7 cellular contexts compared by ENCODE assay signal in genomic region chr15:41285285-41285684, GRCh38. TPM values are rescaled to one million over a fixed set of nuclear protein-coding genes. Genes with fewer than 3 reads are reported as not detected.
A peak's percentile ranks its signal among the peaks of the same experiment; 100 is the strongest.
DNase-seq lines count a peak whose midpoint lies in the region; ATAC-seq and TF ChIP-seq lines count a peak whose summit lies in the region.

No MANE protein-coding gene starts in this region.

- no peaks in the 10 kb centered on the region; the same call in 1 of the 2 replicates for H3K4me1 ChIP-seq in iPS DF 6.9 (ENCODE audit: control insufficient read depth, insufficient read depth, low read length)

- peaks cover 6% of the 10 kb centered on the region; the same call in 1 of the 2 replicates for H3K9me3 Mint-ChIP-seq in HFFc6
- no peaks in the 10 kb centered on the region for H3K9me3 Mint-ChIP-seq in activated CD4-positive, alpha-beta memory T cell treated with anti-CD3 and anti-CD28 coated beads, Interleukin-2, amount 10 ng/mL, durations not matched to agents 7 days and 5 days
- H3K9me3 Mint-ChIP-seq in stimulated activated effector memory CD8-positive, alpha-beta T cell treated with anti-CD3 and anti-CD28 coated beads, Interleukin-12 subunit alpha, Interleukin-12 subunit beta, amount 100 ng/mL, for 72 hours, result no peaks in the 10 kb centered on the region

- intact Hi-C loops in sciatic nerve (cut with DNase I), result no loop called here

- POLR2A ChIA-PET in activated CD4-positive, alpha-beta memory T cell treated with anti-CD3 and anti-CD28 coated beads, Interleukin-2, amount 10 ng/mL, durations not matched to agents 7 days and 5 days (lab: Charles Lee), result interaction anchor here (0.9 to 4.7 kb wide), 7 partner anchors 16 to 379 kb away, joined by 3 to 56 read pairs (median 4); partner anchors contain the start of genes CHP1, EXD1, NDUFAF1 and NUSAP1

- peak overlapping the region; percentile 88; the same call in 1 of the 2 replicates for H3K4me3 ChIP-seq in iPS DF 6.9 (ENCODE audit: low read length)

- no peak for ATAC-seq in stimulated activated effector memory CD8-positive, alpha-beta T cell treated with anti-CD3 and anti-CD28 coated beads, Interleukin-12 subunit alpha, Interleukin-12 subunit beta, amount 100 ng/mL, for 72 hours
- no peak for ATAC-seq in sciatic nerve

- peaks cover 15% of the 10 kb centered on the region; the same call in 1 of the 2 replicates for H3K36me3 ChIP-seq in iPS DF 6.9 (ENCODE audit: control insufficient read depth, insufficient read depth, low read length)

- H3K4me1 Mint-ChIP-seq in HFFc6 (ENCODE audit: low read depth), result peaks cover 60% of the 10 kb centered on the region
- peaks cover 55% of the 10 kb centered on the region for H3K4me1 Mint-ChIP-seq in activated CD4-positive, alpha-beta memory T cell treated with anti-CD3 and anti-CD28 coated beads, Interleukin-2, amount 10 ng/mL, durations not matched to agents 7 days and 5 days
- peaks cover 42% of the 10 kb centered on the region for H3K4me1 Mint-ChIP-seq in stimulated activated effector memory CD8-positive, alpha-beta T cell treated with anti-CD3 and anti-CD28 coated beads, Interleukin-12 subunit alpha, Interleukin-12 subunit beta, amount 100 ng/mL, for 72 hours

- H3K27me3 ChIP-seq in iPS DF 6.9 (ENCODE audit: control insufficient read depth, insufficient read depth, low read length), result no peaks in the 10 kb centered on the region

- peak overlapping the region; percentile 98 for H3K4me3 Mint-ChIP-seq in HFFc6
- H3K4me3 Mint-ChIP-seq in activated CD4-positive, alpha-beta memory T cell treated with anti-CD3 and anti-CD28 coated beads, Interleukin-2, amount 10 ng/mL, durations not matched to agents 7 days and 5 days, result peak overlapping the region; percentile 93
- peak overlapping the region; percentile 96 for H3K4me3 Mint-ChIP-seq in stimulated activated effector memory CD8-positive, alpha-beta T cell treated with anti-CD3 and anti-CD28 coated beads, Interleukin-12 subunit alpha, Interleukin-12 subunit beta, amount 100 ng/mL, for 72 hours

- no CpG with 5 or more reads among the region's 7 CpGs for WGBS in iPS DF 6.9 (ENCODE audit: insufficient coverage, insufficient read length)

- peaks cover 5% of the 10 kb centered on the region for H3K27me3 Mint-ChIP-seq in HFFc6 (ENCODE audit: insufficient read depth)
- no peaks in the 10 kb centered on the region for H3K27me3 Mint-ChIP-seq in activated CD4-positive, alpha-beta memory T cell treated with anti-CD3 and anti-CD28 coated beads, Interleukin-2, amount 10 ng/mL, durations not matched to agents 7 days and 5 days

- peaks cover 38% of the 10 kb centered on the region for H3K36me3 Mint-ChIP-seq in HFFc6 (ENCODE audit: low read depth)
- peaks cover 56% of the 10 kb centered on the region for H3K36me3 Mint-ChIP-seq in activated CD4-positive, alpha-beta memory T cell treated with anti-CD3 and anti-CD28 coated beads, Interleukin-2, amount 10 ng/mL, durations not matched to agents 7 days and 5 days (ENCODE audit: low read depth)
- H3K36me3 Mint-ChIP-seq in stimulated activated effector memory CD8-positive, alpha-beta T cell treated with anti-CD3 and anti-CD28 coated beads, Interleukin-12 subunit alpha, Interleukin-12 subunit beta, amount 100 ng/mL, for 72 hours, result peaks cover 70% of the 10 kb centered on the region

- no peak overlapping the region for H3K27ac ChIP-seq in iPS DF 6.9 (ENCODE audit: low read length)

- H3K27ac Mint-ChIP-seq in HFFc6, result peak overlapping the region; percentile 91
- peak overlapping the region; percentile 98 for H3K27ac Mint-ChIP-seq in activated CD4-positive, alpha-beta memory T cell treated with anti-CD3 and anti-CD28 coated beads, Interleukin-2, amount 10 ng/mL, durations not matched to agents 7 days and 5 days
- peak overlapping the region; percentile 97 for H3K27ac Mint-ChIP-seq in stimulated activated effector memory CD8-positive, alpha-beta T cell treated with anti-CD3 and anti-CD28 coated beads, Interleukin-12 subunit alpha, Interleukin-12 subunit beta, amount 100 ng/mL, for 72 hours

- no peak for DNase-seq in HFFc6
- DNase-seq in activated CD4-positive, alpha-beta memory T cell treated with anti-CD3 and anti-CD28 coated beads, Interleukin-2, amount 10 ng/mL, durations not matched to agents 7 days and 5 days, result no peak
- DNase-seq in iPS DF 6.9 (ENCODE audit: low read depth, low spot score), result no peak
- DNase-seq in stimulated activated effector memory CD8-positive, alpha-beta T cell treated with anti-CD3 and anti-CD28 coated beads, Interleukin-12 subunit alpha, Interleukin-12 subunit beta, amount 100 ng/mL, for 72 hours (ENCODE audit: low spot score in 2 of 2), result peak in 1 of 2 donors; percentile 54
- DNase-seq in stimulated activated CD4-positive, alpha-beta T cell treated with anti-CD3 and anti-CD28 coated beads, Interleukin-12 subunit alpha, Interleukin-12 subunit beta, amount 100 ng/mL, for 4 hours, result no peak
- no peak for DNase-seq in mesenteric fat pad (ENCODE audit: low spot score)
- no peak for DNase-seq in sciatic nerve (ENCODE audit: low spot score)

- CTCF ChIA-PET in activated CD4-positive, alpha-beta memory T cell treated with anti-CD3 and anti-CD28 coated beads, Interleukin-2, amount 10 ng/mL, durations not matched to agents 7 days and 5 days (lab: Charles Lee), result interaction anchor here (1.0 to 1.1 kb wide), 2 partner anchors 47 kb away, joined by 3 to 4 read pairs; partner anchors contain the start of genes NUSAP1 and OIP5

- TF ChIP-seq CTCF in HFFc6 (IDR thresholded peaks at IDR 0.05), result no peak

- no peaks in the 10 kb centered on the region for H3K9me3 ChIP-seq in iPS DF 6.9 (ENCODE audit: control insufficient read depth, insufficient read depth, low read length)

RNA-seq across cellular contexts. Expression of gene OIP5, which starts 47.1 kb away (rescaled TPM):
- total RNA-seq in HFFc6 (2021; fragmentation: NEBNext Ultra II Directional; extraction: Animal tissue kit (Norgen Biotek cat#: 25700)), result 1 to 10 TPM; 4.1 to 8.0 (median 7.1) TPM
- 10 to 100 TPM; 15.2 to 15.4 TPM for total RNA-seq in activated CD4-positive, alpha-beta memory T cell treated with anti-CD3 and anti-CD28 coated beads, Interleukin-2, amount 10 ng/mL, durations not matched to agents 7 days and 5 days
- total RNA-seq in mesenteric fat pad (not detected), sciatic nerve (0.40 TPM)

RNA-seq across cellular contexts. Expression of gene NUSAP1, which starts 47.4 kb away (rescaled TPM):
- total RNA-seq in HFFc6 (2021; fragmentation: NEBNext Ultra II Directional; extraction: Animal tissue kit (Norgen Biotek cat#: 25700)), result 10 to 100 TPM; 30.9 to 69.0 (median 63.6) TPM
- total RNA-seq in activated CD4-positive, alpha-beta memory T cell treated with anti-CD3 and anti-CD28 coated beads, Interleukin-2, amount 10 ng/mL, durations not matched to agents 7 days and 5 days, result 100 to 1,000 TPM; 243 to 251 TPM
- total RNA-seq in mesenteric fat pad, result 1.6 TPM
- 3.1 TPM for total RNA-seq in sciatic nerve

RNA-seq across cellular contexts. Expression of gene CHP1, which starts 54.2 kb away (rescaled TPM):
- 100 to 1,000 TPM; 104 to 131 (median 117) TPM for total RNA-seq in HFFc6 (2021; fragmentation: NEBNext Ultra II Directional; extraction: Animal tissue kit (Norgen Biotek cat#: 25700))
- total RNA-seq in activated CD4-positive, alpha-beta memory T cell treated with anti-CD3 and anti-CD28 coated beads, Interleukin-2, amount 10 ng/mL, durations not matched to agents 7 days and 5 days, result 10 to 100 TPM; 60.1 to 68.9 TPM
- total RNA-seq in mesenteric fat pad (128 TPM), sciatic nerve (71.6 TPM)

RNA-seq across cellular contexts. Expression of gene EXD1, which starts 54.7 kb away (rescaled TPM):
- not detected for total RNA-seq in HFFc6 (2021; fragmentation: NEBNext Ultra II Directional; extraction: Animal tissue kit (Norgen Biotek cat#: 25700))
- not detected for total RNA-seq in activated CD4-positive, alpha-beta memory T cell treated with anti-CD3 and anti-CD28 coated beads, Interleukin-2, amount 10 ng/mL, durations not matched to agents 7 days and 5 days
- total RNA-seq in mesenteric fat pad, result not detected
- total RNA-seq in sciatic nerve, result not detected
